7 cellular contexts compared by ENCODE assay signal in genomic region chr12:6936642-6937480, GRCh38. TPM values are rescaled to one million over a fixed set of nuclear protein-coding genes. Genes with fewer than 3 reads are reported as not detected.
DNase-seq lines count a peak whose midpoint lies in the region; ATAC-seq, FAIRE-seq and TF ChIP-seq lines count a peak whose summit lies in the region.
"Had no signal": no experiment of that assay in that cellular context is flagged by ENCODE, and none has a peak within 500 bp of the region (broad histone marks: within the 10 kb centered on the region; RNA-seq: fewer than 3 reads in every experiment).

No MANE protein-coding gene starts in this region.

- peaks cover 27% of the 10 kb centered on the region for H3K4me1 ChIP-seq in HepG2 (ENCODE audit: insufficient read depth, low read length)

- in situ Hi-C loops in HepG2 (cut with HindIII; ENCODE audit: extremely low pct_ligation_motif_present, low pct_unique_long_range_greater_than_20kb) = no loop called here

- H3K27ac ChIP-seq in HepG2 (ENCODE audit: extremely low read length, insufficient read depth, low read length) = peak overlapping the region; percentile 90

- peak; percentile 37 for ATAC-seq in activated T-cell treated with anti-CD3 and anti-CD28 coated beads, Interleukin-2, amount 50 U/mL, for 4 hours
- ATAC-seq in HepG2 = peak; percentile 2; the same call in 1 of the 3 replicates
- ATAC-seq in HG02588 (IDR thresholded peaks at IDR 0.05; ENCODE audit: unreplicated experiment) = no peak

- TF ChIP-seq POLR2A in HepG2 (IDR thresholded peaks at IDR 0.05; ENCODE audit: insufficient read depth in 1 of 2, low read depth in 2 of 2, low read length in 2 of 2) = no peak

- H3K36me3 ChIP-seq in HepG2 (replicated peaks in 1 of 2; ENCODE audit: control insufficient read depth in 1 of 2, insufficient read depth in 2 of 2, low read length in 2 of 2) = peaks cover 7 to 33% of the 10 kb centered on the region in 2 experiments

- no peak for FAIRE-seq in HepG2 (lab: Jason Lieb, UNC)

- CTCF ChIA-PET in HepG2 (lab: Yijun Ruan, JAX; ENCODE audit: low intra/inter-chr PET ratio, low total read pairs) = interaction anchor here (1.8 to 2.5 kb wide), 2 partner anchors 13 to 68 kb away, joined by 14 to 16 read pairs; no protein-coding TSS in a partner anchor

- peak overlapping the region; percentile 93; the same call in 1 of the 2 replicates for H3K9ac ChIP-seq in HepG2 (ENCODE audit: insufficient read depth, low read depth, low read length)

- intact Hi-C loops in HepG2 (cut with micrococcal nuclease; ENCODE audit: unreplicated experiment) = no loop called here

- no peak for TF ChIP-seq RAD21 in HepG2 (CRISPR knock-in tag; IDR thresholded peaks at IDR 0.05)

- no peak overlapping the region for H2AFZ ChIP-seq in HepG2 (ENCODE audit: low read length)

- WGBS in HepG2 (ENCODE audit: low lambda C conversion rate) = 96% methylated on average over 36 of the region's 36 CpGs

- peak overlapping the region; percentile 49 to 78 (median 70); a peak in 4 of 6 replicates for H3K4me3 ChIP-seq in HepG2 (replicated peaks in 1 of 3; ENCODE audit: insufficient read depth in 1 of 3, low read depth in 2 of 3, low read length in 3 of 3)

- peak overlapping the region; percentile 87 for H3K4me2 ChIP-seq in HepG2 (ENCODE audit: low read depth, low read length)

- peaks cover 25% of the 10 kb centered on the region for H3K36me3 Mint-ChIP-seq in activated T-cell treated with anti-CD3 and anti-CD28 coated beads, Interleukin-2, amount 50 U/mL, for 4 hours (ENCODE audit: insufficient read depth)

- BruUV-seq in HepG2 (replicated peaks; lab: Mats Ljungman, UMichigan) = TSS peak; percentile 32

- no peak for TF ChIP-seq CTCF in HepG2 (CRISPR knock-in tag; IDR thresholded peaks at IDR 0.05)

- H3K4me1 Mint-ChIP-seq in activated T-cell treated with anti-CD3 and anti-CD28 coated beads, Interleukin-2, amount 50 U/mL, for 4 hours (ENCODE audit: low read depth) = peaks cover 51% of the 10 kb centered on the region

- peak overlapping the region; percentile 87 for H3K4me3 Mint-ChIP-seq in activated T-cell treated with anti-CD3 and anti-CD28 coated beads, Interleukin-2, amount 50 U/mL, for 4 hours

- no peaks in the 10 kb centered on the region for H4K20me1 ChIP-seq in HepG2 (ENCODE audit: insufficient read depth, low read length)

- no peaks in the 10 kb centered on the region for H3K27me3 ChIP-seq in HepG2 (ENCODE audit: control insufficient read depth in 1 of 2, insufficient read depth in 2 of 2, low read length in 2 of 2)

- POLR2A ChIA-PET in HepG2 (lab: Yijun Ruan, JAX) = interaction anchor here (0.7 to 4.6 kb wide), 12 partner anchors 8 to 172 kb away, joined by 3 to 30 read pairs (median 10); partner anchors contain the start of genes ATN1, C1RL, ENO2 and LPCAT3

- H3K79me2 ChIP-seq in HepG2 (ENCODE audit: insufficient read depth, low read length) = peaks cover 6% of the 10 kb centered on the region

- no peaks in the 10 kb centered on the region for H3K9me3 ChIP-seq in HepG2 (ENCODE audit: low read length)

- no peaks in the 10 kb centered on the region for H3K27me3 Mint-ChIP-seq in activated T-cell treated with anti-CD3 and anti-CD28 coated beads, Interleukin-2, amount 50 U/mL, for 4 hours (ENCODE audit: low read depth)

- TF ChIP-seq EP300 in HepG2 (IDR thresholded peaks at IDR 0.05; ENCODE audit: low read depth in 2 of 2, low read length in 2 of 2) (no peak), HepG2 (CRISPR knock-in tag; IDR thresholded peaks at IDR 0.05; ENCODE audit: borderline replicate concordance) (no peak)

- peak; percentile 81 for DNase-seq in activated effector memory CD4-positive, alpha-beta T cell treated with anti-CD3 and anti-CD28 coated beads, Interleukin-2, amount 50 U/mL, for 16 hours
- DNase-seq in activated effector memory CD4-positive, alpha-beta T cell treated with Interleukin-2 at 50 U/mL for 16 hours = no peak
- peak; percentile 69 for DNase-seq in activated T-cell treated with anti-CD3 and anti-CD28 coated beads, Interleukin-2, amount 50 U/mL, for 4 hours
- no peak for DNase-seq in HepG2 (ENCODE audit: low spot score)
- DNase-seq in SHP77 treated with DMSO at 0.1 percent for 48 hours (lab: John Stamatoyannopoulos, UW) = no peak

- no peaks in the 10 kb centered on the region for H3K9me3 Mint-ChIP-seq in activated T-cell treated with anti-CD3 and anti-CD28 coated beads, Interleukin-2, amount 50 U/mL, for 4 hours

RNA-seq across cellular contexts. Expression of gene RNU7-1, which starts 6.8 kb away (rescaled TPM):
- not detected for total RNA-seq in activated T-cell treated with anti-CD3 and anti-CD28 coated beads, Interleukin-2, amount 50 U/mL, for 4 hours
- total RNA-seq in HepG2 (2016; rRNA removed; fragmentation: Illumina TruSeq; extraction: Trizol) = not detected in 2 replicates
- not detected in 2 replicates for total RNA-seq in HepG2 (2016; cell fraction: cytosol; rRNA removed; fragmentation: Illumina TruSeq; extraction: Trizol; ENCODE audit: low read depth)
- not detected in 2 replicates for total RNA-seq in HepG2 (2016; cell fraction: insoluble cytoplasmic fraction; rRNA removed; fragmentation: Illumina TruSeq; extraction: Trizol)
- not detected in 2 replicates for total RNA-seq in HepG2 (2016; cell fraction: membrane; rRNA removed; fragmentation: Illumina TruSeq; extraction: Trizol)
- total RNA-seq in HepG2 (2016; cell fraction: nucleus; rRNA removed; fragmentation: Illumina TruSeq; extraction: Trizol) = not detected in 2 replicates
- polyA plus RNA-seq in HepG2 (2011; rRNA removed) = not detected in 2 replicates
- not detected in 2 replicates for polyA plus RNA-seq in HepG2 (2011; cell fraction: cytosol; rRNA removed)
- polyA plus RNA-seq in HepG2 (2011; cell fraction: nucleus; rRNA removed) = not detected in 2 replicates
- polyA plus RNA-seq in HepG2 (2012) = not detected in 2 replicates
- polyA plus RNA-seq in HepG2 (2016; cell fraction: cytosol; fragmentation: Illumina TruSeq; extraction: Trizol; ENCODE audit: low read depth) = not detected in 2 replicates
- polyA plus RNA-seq in HepG2 (2016; cell fraction: insoluble cytoplasmic fraction; fragmentation: Illumina TruSeq; extraction: Trizol; ENCODE audit: low read depth) = not detected in 2 replicates
- not detected in 2 replicates for polyA plus RNA-seq in HepG2 (2016; cell fraction: membrane; fragmentation: Illumina TruSeq; extraction: Trizol; ENCODE audit: low read depth)
- polyA plus RNA-seq in HepG2 (2016; cell fraction: nucleus; fragmentation: Illumina TruSeq; extraction: Trizol; ENCODE audit: insufficient read depth, low read depth) = not detected in 2 replicates
- polyA minus RNA-seq in HepG2 (2011; rRNA and poly(A)+ RNA removed; ENCODE audit: low replicate concordance) = not detected in 2 replicates
- not detected in 2 replicates for polyA minus RNA-seq in HepG2 (2011; cell fraction: cytosol; rRNA and poly(A)+ RNA removed)
- polyA minus RNA-seq in HepG2 (2011; cell fraction: nucleus; rRNA and poly(A)+ RNA removed) = not detected in 2 replicates
- total RNA-seq: renal cortical epithelial cell had no signal

RNA-seq across cellular contexts. Expression of gene C12orf57, which starts 7.0 kb away (rescaled TPM):
- 100 to 1,000 TPM; 180 to 190 (median 184) TPM for total RNA-seq in activated T-cell treated with anti-CD3 and anti-CD28 coated beads, Interleukin-2, amount 50 U/mL, for 4 hours
- total RNA-seq in HepG2 (2016; rRNA removed; fragmentation: Illumina TruSeq; extraction: Trizol) = 84.0 and 89.7 TPM in 2 replicates
- 98.3 and 102 TPM in 2 replicates for total RNA-seq in HepG2 (2016; cell fraction: cytosol; rRNA removed; fragmentation: Illumina TruSeq; extraction: Trizol; ENCODE audit: low read depth)
- 84.2 and 105 TPM in 2 replicates for total RNA-seq in HepG2 (2016; cell fraction: insoluble cytoplasmic fraction; rRNA removed; fragmentation: Illumina TruSeq; extraction: Trizol)
- total RNA-seq in HepG2 (2016; cell fraction: membrane; rRNA removed; fragmentation: Illumina TruSeq; extraction: Trizol) = 106 and 113 TPM in 2 replicates
- total RNA-seq in HepG2 (2016; cell fraction: nucleus; rRNA removed; fragmentation: Illumina TruSeq; extraction: Trizol) = 42.1 and 43.4 TPM in 2 replicates
- 287 and 302 TPM in 2 replicates for polyA plus RNA-seq in HepG2 (2011; rRNA removed)
- 405 and 458 TPM in 2 replicates for polyA plus RNA-seq in HepG2 (2011; cell fraction: cytosol; rRNA removed)
- 151 and 164 TPM in 2 replicates for polyA plus RNA-seq in HepG2 (2011; cell fraction: nucleus; rRNA removed)
- 75.2 and 129 TPM in 2 replicates for polyA plus RNA-seq in HepG2 (2012)
- 86.1 and 87.7 TPM in 2 replicates for polyA plus RNA-seq in HepG2 (2016; cell fraction: cytosol; fragmentation: Illumina TruSeq; extraction: Trizol; ENCODE audit: low read depth)
- 98.5 and 104 TPM in 2 replicates for polyA plus RNA-seq in HepG2 (2016; cell fraction: insoluble cytoplasmic fraction; fragmentation: Illumina TruSeq; extraction: Trizol; ENCODE audit: low read depth)
- 96.1 and 98.2 TPM in 2 replicates for polyA plus RNA-seq in HepG2 (2016; cell fraction: membrane; fragmentation: Illumina TruSeq; extraction: Trizol; ENCODE audit: low read depth)
- polyA plus RNA-seq in HepG2 (2016; cell fraction: nucleus; fragmentation: Illumina TruSeq; extraction: Trizol; ENCODE audit: insufficient read depth, low read depth) = 57.2 and 57.4 TPM in 2 replicates
- 93.0 and 145 TPM in 2 replicates for polyA minus RNA-seq in HepG2 (2011; rRNA and poly(A)+ RNA removed; ENCODE audit: low replicate concordance)
- polyA minus RNA-seq in HepG2 (2011; cell fraction: cytosol; rRNA and poly(A)+ RNA removed) = 36.8 and 41.7 TPM in 2 replicates
- polyA minus RNA-seq in HepG2 (2011; cell fraction: nucleus; rRNA and poly(A)+ RNA removed) = 37.5 and 38.8 TPM in 2 replicates

RNA-seq across cellular contexts. Expression of gene ATN1, which starts 9.1 kb away (rescaled TPM):
- total RNA-seq in activated T-cell treated with anti-CD3 and anti-CD28 coated beads, Interleukin-2, amount 50 U/mL, for 4 hours = 10 to 100 TPM; 65.8 to 73.9 (median 70.7) TPM
- 2.1 TPM in 2 replicates for total RNA-seq in HepG2 (2016; rRNA removed; fragmentation: Illumina TruSeq; extraction: Trizol)
- total RNA-seq in HepG2 (2016; cell fraction: cytosol; rRNA removed; fragmentation: Illumina TruSeq; extraction: Trizol; ENCODE audit: low read depth) = 0.97 and 1.4 TPM in 2 replicates
- total RNA-seq in HepG2 (2016; cell fraction: insoluble cytoplasmic fraction; rRNA removed; fragmentation: Illumina TruSeq; extraction: Trizol) = 1.8 and 2.3 TPM in 2 replicates
- 3.1 and 3.4 TPM in 2 replicates for total RNA-seq in HepG2 (2016; cell fraction: membrane; rRNA removed; fragmentation: Illumina TruSeq; extraction: Trizol)
- 3.3 and 4.6 TPM in 2 replicates for total RNA-seq in HepG2 (2016; cell fraction: nucleus; rRNA removed; fragmentation: Illumina TruSeq; extraction: Trizol)
- 8.6 and 10.7 TPM in 2 replicates for polyA plus RNA-seq in HepG2 (2011; rRNA removed)
- polyA plus RNA-seq in HepG2 (2011; cell fraction: cytosol; rRNA removed) = 3.5 and 4.5 TPM in 2 replicates
- 50.2 and 56.9 TPM in 2 replicates for polyA plus RNA-seq in HepG2 (2011; cell fraction: nucleus; rRNA removed)
- polyA plus RNA-seq in HepG2 (2012) = 20.6 and 31.4 TPM in 2 replicates
- polyA plus RNA-seq in HepG2 (2016; cell fraction: cytosol; fragmentation: Illumina TruSeq; extraction: Trizol; ENCODE audit: low read depth) = 8.7 and 9.0 TPM in 2 replicates
- polyA plus RNA-seq in HepG2 (2016; cell fraction: insoluble cytoplasmic fraction; fragmentation: Illumina TruSeq; extraction: Trizol; ENCODE audit: low read depth) = 13.6 and 21.5 TPM in 2 replicates
- 11.0 and 15.3 TPM in 2 replicates for polyA plus RNA-seq in HepG2 (2016; cell fraction: membrane; fragmentation: Illumina TruSeq; extraction: Trizol; ENCODE audit: low read depth)
- polyA plus RNA-seq in HepG2 (2016; cell fraction: nucleus; fragmentation: Illumina TruSeq; extraction: Trizol; ENCODE audit: insufficient read depth, low read depth) = 41.0 and 44.9 TPM in 2 replicates
- polyA minus RNA-seq in HepG2 (2011; rRNA and poly(A)+ RNA removed; ENCODE audit: low replicate concordance) = 13.5 and 19.8 TPM in 2 replicates
- polyA minus RNA-seq in HepG2 (2011; cell fraction: cytosol; rRNA and poly(A)+ RNA removed) = 10.4 and 11.3 TPM in 2 replicates
- polyA minus RNA-seq in HepG2 (2011; cell fraction: nucleus; rRNA and poly(A)+ RNA removed) = 11.7 and 14.7 TPM in 2 replicates

RNA-seq across cellular contexts. Expression of gene PTPN6, which starts 14.3 kb away (rescaled TPM):
- total RNA-seq in activated T-cell treated with anti-CD3 and anti-CD28 coated beads, Interleukin-2, amount 50 U/mL, for 4 hours = 100 to 1,000 TPM; 309 to 404 (median 401) TPM
- total RNA-seq in HepG2 (2016; rRNA removed; fragmentation: Illumina TruSeq; extraction: Trizol) = 9.5 and 10.6 TPM in 2 replicates
- total RNA-seq in HepG2 (2016; cell fraction: cytosol; rRNA removed; fragmentation: Illumina TruSeq; extraction: Trizol; ENCODE audit: low read depth) = 2.7 and 2.8 TPM in 2 replicates
- total RNA-seq in HepG2 (2016; cell fraction: insoluble cytoplasmic fraction; rRNA removed; fragmentation: Illumina TruSeq; extraction: Trizol) = 9.8 and 10.6 TPM in 2 replicates
- total RNA-seq in HepG2 (2016; cell fraction: membrane; rRNA removed; fragmentation: Illumina TruSeq; extraction: Trizol) = 5.0 and 5.3 TPM in 2 replicates
- 6.1 and 6.3 TPM in 2 replicates for total RNA-seq in HepG2 (2016; cell fraction: nucleus; rRNA removed; fragmentation: Illumina TruSeq; extraction: Trizol)
- polyA plus RNA-seq in HepG2 (2011; rRNA removed) = 9.1 and 10.5 TPM in 2 replicates
- polyA plus RNA-seq in HepG2 (2011; cell fraction: cytosol; rRNA removed) = 8.0 and 10.7 TPM in 2 replicates
- polyA plus RNA-seq in HepG2 (2011; cell fraction: nucleus; rRNA removed) = 13.2 and 17.8 TPM in 2 replicates
- polyA plus RNA-seq in HepG2 (2012) = 9.0 and 12.4 TPM in 2 replicates
- 1.6 and 1.7 TPM in 2 replicates for polyA plus RNA-seq in HepG2 (2016; cell fraction: cytosol; fragmentation: Illumina TruSeq; extraction: Trizol; ENCODE audit: low read depth)
- 8.9 and 12.5 TPM in 2 replicates for polyA plus RNA-seq in HepG2 (2016; cell fraction: insoluble cytoplasmic fraction; fragmentation: Illumina TruSeq; extraction: Trizol; ENCODE audit: low read depth)
- polyA plus RNA-seq in HepG2 (2016; cell fraction: membrane; fragmentation: Illumina TruSeq; extraction: Trizol; ENCODE audit: low read depth) = 3.1 and 4.4 TPM in 2 replicates
- 17.8 and 18.0 TPM in 2 replicates for polyA plus RNA-seq in HepG2 (2016; cell fraction: nucleus; fragmentation: Illumina TruSeq; extraction: Trizol; ENCODE audit: insufficient read depth, low read depth)
- 14.7 and 22.7 TPM in 2 replicates for polyA minus RNA-seq in HepG2 (2011; rRNA and poly(A)+ RNA removed; ENCODE audit: low replicate concordance)
- 10.0 and 10.3 TPM in 2 replicates for polyA minus RNA-seq in HepG2 (2011; cell fraction: cytosol; rRNA and poly(A)+ RNA removed)
- polyA minus RNA-seq in HepG2 (2011; cell fraction: nucleus; rRNA and poly(A)+ RNA removed) = 4.1 and 4.2 TPM in 2 replicates

RNA-seq across cellular contexts. Expression of gene ENO2, which starts 22.5 kb away (rescaled TPM):
- total RNA-seq in activated T-cell treated with anti-CD3 and anti-CD28 coated beads, Interleukin-2, amount 50 U/mL, for 4 hours = 10 to 100 TPM; 83.5 to 97.4 (median 85.2) TPM
- 15.9 and 19.3 TPM in 2 replicates for total RNA-seq in HepG2 (2016; rRNA removed; fragmentation: Illumina TruSeq; extraction: Trizol)
- 5.8 and 6.3 TPM in 2 replicates for total RNA-seq in HepG2 (2016; cell fraction: cytosol; rRNA removed; fragmentation: Illumina TruSeq; extraction: Trizol; ENCODE audit: low read depth)
- total RNA-seq in HepG2 (2016; cell fraction: insoluble cytoplasmic fraction; rRNA removed; fragmentation: Illumina TruSeq; extraction: Trizol) = 12.7 and 19.8 TPM in 2 replicates
- 7.9 and 8.5 TPM in 2 replicates for total RNA-seq in HepG2 (2016; cell fraction: membrane; rRNA removed; fragmentation: Illumina TruSeq; extraction: Trizol)
- 21.7 and 25.4 TPM in 2 replicates for total RNA-seq in HepG2 (2016; cell fraction: nucleus; rRNA removed; fragmentation: Illumina TruSeq; extraction: Trizol)
- polyA plus RNA-seq in HepG2 (2011; rRNA removed) = 136 and 144 TPM in 2 replicates
- polyA plus RNA-seq in HepG2 (2011; cell fraction: cytosol; rRNA removed) = 105 and 112 TPM in 2 replicates
- polyA plus RNA-seq in HepG2 (2011; cell fraction: nucleus; rRNA removed) = 451 and 486 TPM in 2 replicates
- 102 and 116 TPM in 2 replicates for polyA plus RNA-seq in HepG2 (2012)
- polyA plus RNA-seq in HepG2 (2016; cell fraction: cytosol; fragmentation: Illumina TruSeq; extraction: Trizol; ENCODE audit: low read depth) = 3.6 and 3.8 TPM in 2 replicates
- polyA plus RNA-seq in HepG2 (2016; cell fraction: insoluble cytoplasmic fraction; fragmentation: Illumina TruSeq; extraction: Trizol; ENCODE audit: low read depth) = 18.2 and 20.1 TPM in 2 replicates
- polyA plus RNA-seq in HepG2 (2016; cell fraction: membrane; fragmentation: Illumina TruSeq; extraction: Trizol; ENCODE audit: low read depth) = 7.1 and 7.2 TPM in 2 replicates
- 89.6 and 99.9 TPM in 2 replicates for polyA plus RNA-seq in HepG2 (2016; cell fraction: nucleus; fragmentation: Illumina TruSeq; extraction: Trizol; ENCODE audit: insufficient read depth, low read depth)
- 23.5 and 92.8 TPM in 2 replicates for polyA minus RNA-seq in HepG2 (2011; rRNA and poly(A)+ RNA removed; ENCODE audit: low replicate concordance)
- polyA minus RNA-seq in HepG2 (2011; cell fraction: cytosol; rRNA and poly(A)+ RNA removed) = 35.6 and 39.9 TPM in 2 replicates
- 44.7 and 52.6 TPM in 2 replicates for polyA minus RNA-seq in HepG2 (2011; cell fraction: nucleus; rRNA and poly(A)+ RNA removed)

Comparison
In these comparisons a context has a peak if more than half of its experiments do, and no peak if none do; other contexts are left out.
1. DNase-seq: peak in activated effector memory CD4-positive, alpha-beta T cell treated with anti-CD3 and anti-CD28 coated beads, Interleukin-2, amount 50 U/mL, for 16 hours (single experiment) and activated T-cell treated with anti-CD3 and anti-CD28 coated beads, Interleukin-2, amount 50 U/mL, for 4 hours (single experiment); none in activated effector memory CD4-positive, alpha-beta T cell treated with Interleukin-2 at 50 U/mL for 16 hours (single experiment), HepG2 (single experiment) and SHP77 treated with DMSO at 0.1 percent for 48 hours (single experiment).
2. RNA of gene ATN1, which starts 9.1 kb away (total RNA-seq): 65.8 to 73.9 TPM in activated T-cell treated with anti-CD3 and anti-CD28 coated beads, Interleukin-2, amount 50 U/mL, for 4 hours; 0.97 to 4.6 TPM in HepG2; every median in the first group is over 10 times any median in the second.